ENCODE assay signal across 8 cellular contexts in genomic region chr1:17696417-17697301, GRCh38. TPM values are rescaled to one million over a fixed set of nuclear protein-coding genes. Genes with fewer than 3 reads are reported as not detected.
A peak's percentile ranks its signal among the peaks of the same experiment; 100 is the strongest.
DNase-seq lines count a peak whose midpoint lies in the region; ATAC-seq and TF ChIP-seq lines count a peak whose summit lies in the region.

No MANE protein-coding gene starts in this region.

- ATAC-seq in GM21360 (IDR thresholded peaks at IDR 0.05; ENCODE audit: unreplicated experiment) = no peak
- no peak for ATAC-seq in GM21528 (IDR thresholded peaks at IDR 0.05; ENCODE audit: low FRiP score, unreplicated experiment)

- H3K4me1 Mint-ChIP-seq in CD14-positive monocyte = peaks cover 4% of the 10 kb centered on the region

- peaks cover 60 to 73% of the 10 kb centered on the region in 2 donors for H3K36me3 Mint-ChIP-seq in CD14-positive monocyte

- DNase-seq in DMS114 treated with DMSO at 0.1 percent for 48 hours (lab: John Stamatoyannopoulos, UW; ENCODE audit: unreplicated experiment) (peak; percentile 22), RWPE1 (ENCODE audit: low spot score) (peak; percentile 52), fibroblast of the aortic adventitia (ENCODE audit: low read depth) (peak; percentile 79), non-pigmented ciliary epithelial cell (ENCODE audit: low read depth) (peak; percentile 30), CD14-positive monocyte (ENCODE audit: low spot score) (no peak), GOT3 (lab: John Stamatoyannopoulos, UW) (no peak)

- peak overlapping the region in 1 of 7 donors; percentile 42 for H3K27ac Mint-ChIP-seq in CD14-positive monocyte

- H3K4me3 Mint-ChIP-seq in CD14-positive monocyte = no peak overlapping the region

- no peaks in the 10 kb centered on the region for H3K9me3 Mint-ChIP-seq in CD14-positive monocyte

- H3K4me3 ChIP-seq in fibroblast of the aortic adventitia (ENCODE audit: low read depth, low read length) = no peak overlapping the region

- TF ChIP-seq CTCF in RWPE1 (conservative IDR thresholded peaks at IDR 0.05; ENCODE audit: low read depth) (peak; percentile 32; the same call in 1 of the 2 replicates), fibroblast of the aortic adventitia (IDR thresholded peaks at IDR 0.05; ENCODE audit: insufficient read depth, low read length) (peak; percentile 51), CD14-positive monocyte (IDR thresholded peaks at IDR 0.05) (no peak)

- H3K27me3 Mint-ChIP-seq in CD14-positive monocyte (ENCODE audit: low read depth in 3 of 3) = peaks cover 2 to 4% (median 3%) of the 10 kb centered on the region in 3 donors

- CTCF ChIA-PET in RWPE1 (lab: Yijun Ruan, JAX) = interaction anchor here (0.5 to 1.7 kb wide), 8 partner anchors 13 to 214 kb away, joined by 3 to 10 read pairs (median 3); no protein-coding TSS in a partner anchor

- no peak overlapping the region for H3K27ac ChIP-seq in RWPE1

- intact Hi-C loops in CD14-positive monocyte (cut with micrococcal nuclease) = no loop called here

- POLR2A ChIA-PET in RWPE1 (lab: Yijun Ruan, JAX; ENCODE audit: low non-redundant PET) = no interaction called here

RNA-seq across cellular contexts. Expression of gene ACTL8, which starts 58.5 kb away (rescaled TPM):
- not detected in 2 replicates for total RNA-seq in fibroblast of the aortic adventitia (ENCODE audit: low replicate concordance)
- polyA plus RNA-seq in CD14-positive monocyte = not detected

Comparison
In these comparisons a context has a peak if more than half of its experiments do, and no peak if none do; other contexts are left out.
1. DNase-seq: peak in DMS114 treated with DMSO at 0.1 percent for 48 hours (single experiment), RWPE1 (single experiment), fibroblast of the aortic adventitia (single experiment) and non-pigmented ciliary epithelial cell (single experiment); none in CD14-positive monocyte (single experiment) and GOT3 (single experiment).